Comparison of ENCODE assay signal across 8 cellular contexts in genomic region chr14:51990488-51990887, GRCh38. TPM values are rescaled to one million over a fixed set of nuclear protein-coding genes. Genes with fewer than 3 reads are reported as not detected.
DNase-seq lines count a peak whose midpoint lies in the region; ATAC-seq and TF ChIP-seq lines count a peak whose summit lies in the region.

No MANE protein-coding gene starts in this region.

- peak overlapping the region; percentile 90 to 91 for H3K27ac Mint-ChIP-seq in natural killer cell

- TF ChIP-seq CTCF in AG10803 (conservative IDR thresholded peaks at IDR 0.05; ENCODE audit: low read length) (no peak), KMS-11 (conservative IDR thresholded peaks at IDR 0.05; ENCODE audit: low read depth, low read length) (no peak), colonic mucosa (IDR thresholded peaks at IDR 0.05) (no peak), natural killer cell (IDR thresholded peaks at IDR 0.05) (no peak)

- DNase-seq in AG10803 (ENCODE audit: low read depth) (no peak), colonic mucosa (no peak), natural killer cell (no peak), NCI-H1417 (lab: John Stamatoyannopoulos, UW) (no peak), KG1 (lab: John Stamatoyannopoulos, UW) (no peak), superior temporal gyrus (ENCODE audit: extremely low spot score) (no peak), RPMI8226 (no peak)

- H3K27me3 Mint-ChIP-seq in natural killer cell (ENCODE audit: low read depth in 2 of 2) = no peaks in the 10 kb centered on the region

- peaks cover 18% of the 10 kb centered on the region; the same call in 1 of the 2 replicates for H3K79me2 ChIP-seq in KMS-11 (ENCODE audit: insufficient read depth, low read depth)

- no peaks in the 10 kb centered on the region for H4K20me1 ChIP-seq in KMS-11 (ENCODE audit: insufficient read depth)

- H3K27me3 ChIP-seq in KMS-11 (ENCODE audit: insufficient read depth, low read depth) = no peaks in the 10 kb centered on the region
- no peaks in the 10 kb centered on the region for H3K27me3 ChIP-seq in colonic mucosa

- H3K27ac ChIP-seq in KMS-11 (no peak overlapping the region), colonic mucosa (no peak overlapping the region)

- peak overlapping the region; percentile 93 for H3K4me3 Mint-ChIP-seq in natural killer cell

- H3K4me1 Mint-ChIP-seq in natural killer cell = peaks cover 15% of the 10 kb centered on the region in 2 donors

- ATAC-seq in natural killer cell = no peak

- no peak overlapping the region for H2AFZ ChIP-seq in KMS-11 (ENCODE audit: low read depth)

- H3K9me3 Mint-ChIP-seq in natural killer cell = no peaks in the 10 kb centered on the region

- H3K4me3 ChIP-seq in AG10803 (ENCODE audit: low read length) = peak overlapping the region; percentile 78
- H3K4me3 ChIP-seq in KMS-11 (IDR thresholded peaks at IDR 0.05; ENCODE audit: insufficient read depth, low read depth, low read length) = no peak overlapping the region
- H3K4me3 ChIP-seq in colonic mucosa = peak overlapping the region; percentile 83

- no peaks in the 10 kb centered on the region for H3K9me3 ChIP-seq in colonic mucosa

- H3K36me3 ChIP-seq in KMS-11 (ENCODE audit: insufficient read depth) = no peaks in the 10 kb centered on the region
- no peaks in the 10 kb centered on the region for H3K36me3 ChIP-seq in colonic mucosa

- H3K36me3 Mint-ChIP-seq in natural killer cell = no peaks in the 10 kb centered on the region

- intact Hi-C loops in colonic mucosa (cut with DNase I) (no loop called here), natural killer cell (cut with micrococcal nuclease) (loop anchor here (2.0 kb wide), 1 partner anchor 278 kb away; no protein-coding TSS in a partner anchor)

- peak overlapping the region; percentile 80; the same call in 1 of the 2 replicates for H3K9ac ChIP-seq in KMS-11
- H3K9ac ChIP-seq in colonic mucosa (ENCODE audit: low read depth in 2 of 2, low read length in 2 of 2) = peak overlapping the region in 1 of 2 donors; percentile 99

- peak overlapping the region; percentile 70; the same call in 1 of the 2 replicates for H3K4me2 ChIP-seq in KMS-11

- H3K4me1 ChIP-seq in KMS-11 (ENCODE audit: low read depth, poor library complexity, severe bottlenecking) = peaks cover 14% of the 10 kb centered on the region
- H3K4me1 ChIP-seq in colonic mucosa = peaks cover 3% of the 10 kb centered on the region

RNA-seq across cellular contexts. Expression of gene RTRAF, which starts 1.1 kb away (rescaled TPM):
- total RNA-seq in colonic mucosa (100 to 1,000 TPM; 157 to 181 TPM), natural killer cell (10 to 100 TPM; 84.3 to 96.5 (median 92.7) TPM)
